In the genomic region with DNA sequence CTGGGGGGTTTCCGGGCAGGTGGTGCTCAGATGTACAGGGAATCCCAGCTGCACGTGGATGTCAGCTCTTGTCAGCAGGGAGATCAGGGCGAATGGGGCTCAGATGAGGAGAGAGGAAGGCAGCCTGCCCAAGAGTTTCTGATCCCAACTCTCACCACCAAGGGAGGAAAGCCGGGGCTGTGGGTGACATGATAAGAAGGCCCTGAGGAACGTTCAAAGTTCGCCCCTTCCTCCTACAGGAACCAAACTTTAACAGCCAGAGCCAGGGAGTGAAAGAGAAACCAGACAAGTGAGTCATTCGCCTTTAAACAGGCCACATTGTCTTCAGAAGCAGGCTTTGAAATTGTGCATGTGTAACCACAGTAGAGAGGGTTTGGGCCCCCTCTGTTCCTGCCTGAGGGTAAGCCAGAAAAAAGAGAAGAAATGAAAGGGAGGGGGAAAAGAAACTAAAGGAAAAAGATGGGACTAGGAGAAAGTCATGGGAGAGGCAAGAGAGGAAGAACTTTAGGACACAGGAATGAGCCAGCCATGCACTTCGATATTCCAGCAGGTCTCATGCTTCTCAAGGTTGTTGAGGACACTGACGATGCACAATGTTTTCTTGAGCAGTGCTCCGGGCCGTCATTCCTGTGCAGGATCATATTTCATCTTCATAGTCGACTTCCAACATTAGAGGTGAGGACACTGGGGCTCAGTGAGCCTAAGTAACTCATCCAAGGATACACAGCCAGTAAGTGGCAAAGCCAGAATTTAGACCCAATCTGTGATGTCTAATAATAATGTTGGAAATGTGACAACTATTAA, we compare ENCODE assay signal across 8 cellular contexts.
DNase-seq lines count a peak whose midpoint lies in the region; ATAC-seq and TF ChIP-seq lines count a peak whose summit lies in the region.

No MANE protein-coding gene starts in this region.

- H3K4me3 ChIP-seq in SK-N-MC (no peak overlapping the region), mesendoderm (ENCODE audit: low read length) (no peak overlapping the region)
- no peak overlapping the region for H3K4me3 ChIP-seq in CD8-positive, alpha-beta T cell (ENCODE audit: low read depth, low read length)

- H3K4me3 Mint-ChIP-seq in CD8-positive, alpha-beta T cell, result no peak overlapping the region

- no peak overlapping the region for H2BK15ac ChIP-seq in mesendoderm (replicated peaks; ENCODE audit: low read depth)

- no peak overlapping the region for H3K23ac ChIP-seq in mesendoderm (ENCODE audit: low read length)

- POLR2A ChIA-PET in CD8-positive, alpha-beta T cell (lab: Charles Lee), result no interaction called here

- H3K9me3 Mint-ChIP-seq in CD8-positive, alpha-beta T cell, result peaks cover 7% of the 10 kb centered on the region

- WGBS in mesendoderm (ENCODE audit: extremely low coverage, insufficient coverage, low lambda C conversion rate), result no CpG with 5 or more reads among the region's 12 CpGs

- CTCF ChIA-PET in CD8-positive, alpha-beta T cell (lab: Charles Lee), result no interaction called here

- intact Hi-C loops in CD8-positive, alpha-beta T cell (cut with DNase I, micrococcal nuclease), result no loop called here

- H2BK5ac ChIP-seq in mesendoderm (ENCODE audit: low read length), result peak overlapping the region; percentile 38

- H3K4me1 Mint-ChIP-seq in CD8-positive, alpha-beta T cell (ENCODE audit: low read depth), result no peaks in the 10 kb centered on the region

- H3K9ac ChIP-seq in SK-N-MC (ENCODE audit: insufficient read length) (peak overlapping the region; percentile 33), mesendoderm (ENCODE audit: low read length) (no peak overlapping the region)

- H3K79me2 ChIP-seq in mesendoderm (ENCODE audit: control insufficient read depth, insufficient read depth, low read length), result no peaks in the 10 kb centered on the region

- no peaks in the 10 kb centered on the region for H3K79me1 ChIP-seq in mesendoderm (ENCODE audit: low read length)

- H2BK120ac ChIP-seq in mesendoderm (ENCODE audit: low read depth, low read length), result no peak overlapping the region

- H3K36me3 ChIP-seq in SK-N-MC (ENCODE audit: insufficient read depth, low read length) (no peaks in the 10 kb centered on the region), mesendoderm (ENCODE audit: control insufficient read depth, insufficient read depth, low read length) (no peaks in the 10 kb centered on the region)
- H3K36me3 ChIP-seq in CD8-positive, alpha-beta T cell (ENCODE audit: insufficient read depth, low read length), result no peaks in the 10 kb centered on the region

- peaks cover 1% of the 10 kb centered on the region for H3K27me3 Mint-ChIP-seq in CD8-positive, alpha-beta T cell (ENCODE audit: low read depth)

- no peak overlapping the region for H3K4me2 ChIP-seq in mesendoderm (ENCODE audit: low read length)

- no peaks in the 10 kb centered on the region for H3K9me3 ChIP-seq in SK-N-MC (ENCODE audit: low read depth, low read length)
- no peaks in the 10 kb centered on the region for H3K9me3 ChIP-seq in CD8-positive, alpha-beta T cell (ENCODE audit: low read length)

- DNase-seq in A172 (ENCODE audit: low spot score), result peak; percentile 54
- DNase-seq in SK-N-MC (ENCODE audit: low read depth, low spot score), result peak; percentile 12
- peak; percentile 61 for DNase-seq in mesendoderm
- no peak for DNase-seq in CD8-positive, alpha-beta T cell
- DNase-seq in DMS 273 treated with DMSO at 0.1 percent for 48 hours (lab: John Stamatoyannopoulos, UW), result no peak
- DNase-seq in NCI-H524 (lab: John Stamatoyannopoulos, UW), result no peak

- no peaks in the 10 kb centered on the region for H3K36me3 Mint-ChIP-seq in CD8-positive, alpha-beta T cell

- H4K5ac ChIP-seq in mesendoderm (ENCODE audit: low read length), result no peak overlapping the region

- H3K4ac ChIP-seq in mesendoderm (ENCODE audit: low read depth, low read length), result no peak overlapping the region

- H3K4me1 ChIP-seq in mesendoderm (ENCODE audit: control insufficient read depth, low read depth, low read length), result peaks cover 5% of the 10 kb centered on the region
- no peaks in the 10 kb centered on the region for H3K4me1 ChIP-seq in CD8-positive, alpha-beta T cell (ENCODE audit: insufficient read depth, low read length)

- ATAC-seq in GM19025 (IDR thresholded peaks at IDR 0.05; ENCODE audit: low read depth, unreplicated experiment) (peak; percentile 95), HG03064 (IDR thresholded peaks at IDR 0.05; ENCODE audit: low read depth, unreplicated experiment) (peak; percentile 95)
- no peak for ATAC-seq in CD8-positive, alpha-beta T cell

- H3K18ac ChIP-seq in mesendoderm (ENCODE audit: low read length), result no peak overlapping the region

- no peak overlapping the region for H4K8ac ChIP-seq in mesendoderm (ENCODE audit: low read depth, low read length)

- TF ChIP-seq CTCF in CD8-positive, alpha-beta T cell (IDR thresholded peaks at IDR 0.05), result no peak

- H3K27me3 ChIP-seq in mesendoderm (ENCODE audit: insufficient read depth, low read length, poor library complexity), result no peaks in the 10 kb centered on the region
- H3K27me3 ChIP-seq in CD8-positive, alpha-beta T cell (ENCODE audit: insufficient read depth, low read length), result no peaks in the 10 kb centered on the region

- H2AK5ac ChIP-seq in mesendoderm (ENCODE audit: low read length), result peak overlapping the region; percentile 20

- H3K27ac Mint-ChIP-seq in CD8-positive, alpha-beta T cell, result no peak overlapping the region

- peak overlapping the region; percentile 56 for H3K56ac ChIP-seq in mesendoderm (ENCODE audit: low read length)

- H3K27ac ChIP-seq in SK-N-MC (peak overlapping the region; percentile 91), mesendoderm (ENCODE audit: low read depth, low read length) (no peak overlapping the region)
- H3K27ac ChIP-seq in CD8-positive, alpha-beta T cell (ENCODE audit: low read depth, low read length), result no peak overlapping the region

Comparison
In these comparisons a context has a peak if more than half of its experiments do, and no peak if none do; other contexts are left out.
1. DNase-seq: peak in A172 (single experiment), SK-N-MC (single experiment) and mesendoderm (single experiment); none in CD8-positive, alpha-beta T cell (0 of 7), DMS 273 treated with DMSO at 0.1 percent for 48 hours (single experiment) and NCI-H524 (0 of 2).